ENCODE assay signal across 14 cellular contexts in the genomic region with DNA sequence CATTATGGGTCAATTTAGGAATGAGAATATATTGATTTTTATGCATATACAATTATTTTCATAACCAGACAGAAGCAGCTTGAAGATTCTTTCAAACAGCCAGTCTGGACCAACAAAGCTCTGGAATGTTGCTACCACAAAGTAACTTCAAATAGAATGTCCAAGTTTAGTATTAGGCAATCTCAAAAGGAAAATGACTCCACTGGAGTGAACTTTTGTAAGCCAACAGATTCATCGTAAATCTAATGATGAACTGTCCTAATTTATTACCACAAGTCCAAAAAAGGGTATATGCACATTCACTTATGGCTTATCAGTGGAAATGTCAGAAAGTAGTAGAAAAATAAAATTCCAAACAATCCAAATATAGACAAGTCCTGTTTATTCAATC. TPM values are rescaled to one million over a fixed set of nuclear protein-coding genes. Genes with fewer than 3 reads are reported as not detected.
A peak's percentile ranks its signal among the peaks of the same experiment; 100 is the strongest.
DNase-seq lines count a peak whose midpoint lies in the region; ATAC-seq, FAIRE-seq and TF ChIP-seq lines count a peak whose summit lies in the region.
"Had no signal": no experiment of that assay in that cellular context is flagged by ENCODE, and none has a peak within 500 bp of the region (broad histone marks: within the 10 kb centered on the region; RNA-seq: fewer than 3 reads in every experiment).

No MANE protein-coding gene starts in this region.

- H4K20me1 ChIP-seq in astrocyte (ENCODE audit: insufficient read depth, low read length) = no peaks in the 10 kb centered on the region

- intact Hi-C loops in activated CD8-positive, alpha-beta T cell treated with anti-CD3 and anti-CD28 coated beads for 36 hours (cut with micrococcal nuclease) = loop anchor here (2.0 kb wide), 1 partner anchor 267 kb away; no protein-coding TSS in a partner anchor

- H3K4me1 Mint-ChIP-seq in astrocyte (ENCODE audit: low read depth, unreplicated experiment) = peaks cover 21% of the 10 kb centered on the region
- peaks cover 45% of the 10 kb centered on the region for H3K4me1 Mint-ChIP-seq in activated CD8-positive, alpha-beta T cell treated with anti-CD3 and anti-CD28 coated beads for 36 hours (ENCODE audit: low read depth)

- ATAC-seq in activated CD8-positive, alpha-beta T cell treated with anti-CD3 and anti-CD28 coated beads for 36 hours = no peak

- H3K36me3 Mint-ChIP-seq in astrocyte (ENCODE audit: low read depth, unreplicated experiment) = peaks cover 4% of the 10 kb centered on the region
- peaks cover 15% of the 10 kb centered on the region for H3K36me3 Mint-ChIP-seq in activated CD8-positive, alpha-beta T cell treated with anti-CD3 and anti-CD28 coated beads for 36 hours (ENCODE audit: low read depth)

- no peaks in the 10 kb centered on the region for H3K9me3 Mint-ChIP-seq in astrocyte (ENCODE audit: unreplicated experiment)
- no peaks in the 10 kb centered on the region for H3K9me3 Mint-ChIP-seq in activated CD8-positive, alpha-beta T cell treated with anti-CD3 and anti-CD28 coated beads for 36 hours
- H3K9me3 Mint-ChIP-seq: activated CD4-positive, alpha-beta memory T cell treated with anti-CD3 and anti-CD28 coated beads for 36 hours; activated T-helper 2 cell treated with anti-CD3 and anti-CD28 coated beads, Interferon-gamma antibody, Interleukin-2, Interleukin-4, amounts not matched to agents 10 μg/mL and 5 μg/mL and 100 μg/mL, durations not matched to agents 14 hours and 24 hours and 36 hours; CD4-positive, alpha-beta T cell had no signal

- H3K4me1 ChIP-seq in astrocyte (ENCODE audit: insufficient read depth, low read length) (no peaks in the 10 kb centered on the region), stomach smooth muscle (ENCODE audit: control insufficient read depth, insufficient read depth, low read length) (no peaks in the 10 kb centered on the region), suprapubic skin (peaks cover 12% of the 10 kb centered on the region)

- WGBS in suprapubic skin = 37% methylated on average over 1 of the region's 1 CpG

- TF ChIP-seq POLR2A in suprapubic skin (IDR thresholded peaks at IDR 0.05) = no peak

- no peaks in the 10 kb centered on the region for H3K9me3 ChIP-seq in astrocyte (ENCODE audit: insufficient read depth, low read depth, low read length)
- H3K9me3 ChIP-seq in stomach smooth muscle (ENCODE audit: control insufficient read depth in 2 of 2, low read length in 2 of 2) = no peaks in the 10 kb centered on the region
- H3K9me3 ChIP-seq in suprapubic skin = no peaks in the 10 kb centered on the region
- H3K9me3 ChIP-seq: lower lobe of right lung, SJSA1 had no signal

- no peak for TF ChIP-seq CTCF in astrocyte (IDR thresholded peaks at IDR 0.05; ENCODE audit: insufficient read depth, low read depth, low read length)
- TF ChIP-seq CTCF in suprapubic skin (IDR thresholded peaks at IDR 0.05) = no peak
- TF ChIP-seq CTCF in activated CD8-positive, alpha-beta T cell treated with anti-CD3 and anti-CD28 coated beads for 36 hours (IDR thresholded peaks at IDR 0.05) = no peak
- TF ChIP-seq CTCF in RWPE1 (conservative IDR thresholded peaks at IDR 0.05; ENCODE audit: low read depth) = no peak

- TF ChIP-seq EP300 in suprapubic skin (IDR thresholded peaks at IDR 0.05) = no peak

- CTCF ChIA-PET in activated CD8-positive, alpha-beta T cell treated with anti-CD3 and anti-CD28 coated beads for 36 hours (lab: Charles Lee) = interaction anchor here (0.6 to 1.2 kb wide), 8 partner anchors 16 to 752 kb away, joined by 3 to 9 read pairs (median 4); no protein-coding TSS in a partner anchor
- CTCF ChIA-PET in RWPE1 (lab: Yijun Ruan, JAX) = interaction anchor here (0.6 to 0.7 kb wide), 2 partner anchors 278 to 1119 kb away, joined by 3 to 7 read pairs; no protein-coding TSS in a partner anchor

- peaks cover 20% of the 10 kb centered on the region for H3K79me2 ChIP-seq in astrocyte (ENCODE audit: insufficient read depth, low read length)

- H3K36me3 ChIP-seq in astrocyte (ENCODE audit: insufficient read depth, low read length) (no peaks in the 10 kb centered on the region), stomach smooth muscle (ENCODE audit: control insufficient read depth in 2 of 2, insufficient read depth in 2 of 2, low read length in 2 of 2) (peaks cover 0 to 3% of the 10 kb centered on the region in 2 donors), suprapubic skin (no peaks in the 10 kb centered on the region)
- H3K36me3 ChIP-seq: lower lobe of right lung, SJSA1 had no signal

- H3K4me3 ChIP-seq in astrocyte (ENCODE audit: insufficient read depth, low read depth, low read length) (no peak overlapping the region), stomach smooth muscle (ENCODE audit: low read length in 2 of 2) (peak overlapping the region; percentile 69 to 71), suprapubic skin (no peak overlapping the region)
- H3K4me3 ChIP-seq: lower lobe of right lung, SJSA1 had no signal

- POLR2A ChIA-PET in activated CD8-positive, alpha-beta T cell treated with anti-CD3 and anti-CD28 coated beads for 36 hours (lab: Charles Lee) = no interaction called here
- POLR2A ChIA-PET in RWPE1 (lab: Yijun Ruan, JAX; ENCODE audit: low non-redundant PET) = no interaction called here

- DNase-seq in GM03348 (ENCODE audit: low spot score) = peak; percentile 60
- peak; percentile 72 for DNase-seq in astrocyte (ENCODE audit: low read depth)
- DNase-seq in iris pigment epithelial cell (ENCODE audit: low read depth) = peak; percentile 85
- no peak for DNase-seq in suprapubic skin (ENCODE audit: low spot score in 2 of 2)
- DNase-seq in activated CD8-positive, alpha-beta T cell treated with anti-CD3 and anti-CD28 coated beads for 36 hours = no peak
- DNase-seq in RWPE1 (ENCODE audit: low spot score) = no peak
- DNase-seq: activated CD4-positive, alpha-beta memory T cell treated with anti-CD3 and anti-CD28 coated beads for 36 hours; CD4-positive, alpha-beta T cell; lower lobe of right lung had no signal

- H3K27me3 ChIP-seq in astrocyte (ENCODE audit: insufficient read depth, low read length) (no peaks in the 10 kb centered on the region), stomach smooth muscle (ENCODE audit: control insufficient read depth in 1 of 2, insufficient read depth in 2 of 2, low read length in 2 of 2) (no peaks in the 10 kb centered on the region), suprapubic skin (no peaks in the 10 kb centered on the region)
- H3K27me3 ChIP-seq: SJSA1 had no signal

- H3K27ac ChIP-seq in astrocyte (ENCODE audit: low read depth, low read length) = no peak overlapping the region
- H3K27ac ChIP-seq in stomach smooth muscle (ENCODE audit: low read length) = no peak overlapping the region
- H3K27ac ChIP-seq in suprapubic skin = no peak overlapping the region
- no peak overlapping the region for H3K27ac ChIP-seq in RWPE1
- H3K27ac ChIP-seq: lower lobe of right lung, SJSA1 had no signal

- peak overlapping the region; percentile 27 for H3K4me2 ChIP-seq in astrocyte (ENCODE audit: low read length)

- peak overlapping the region; percentile 37 for H3K27ac Mint-ChIP-seq in astrocyte (ENCODE audit: unreplicated experiment)
- H3K27ac Mint-ChIP-seq in activated CD8-positive, alpha-beta T cell treated with anti-CD3 and anti-CD28 coated beads for 36 hours = no peak overlapping the region
- H3K27ac Mint-ChIP-seq: activated CD4-positive, alpha-beta memory T cell treated with anti-CD3 and anti-CD28 coated beads for 36 hours; activated T-helper 2 cell treated with anti-CD3 and anti-CD28 coated beads, Interferon-gamma antibody, Interleukin-2, Interleukin-4, amounts not matched to agents 10 μg/mL and 5 μg/mL and 100 μg/mL, durations not matched to agents 14 hours and 24 hours and 36 hours; type B pancreatic cell had no signal

- FAIRE-seq in astrocyte (lab: Jason Lieb, UNC) = peak; percentile 78
- FAIRE-seq: bronchial epithelial cell had no signal

- H2AFZ ChIP-seq in astrocyte (ENCODE audit: low read depth, low read length) = no peak overlapping the region

- H3K27me3 Mint-ChIP-seq in astrocyte (ENCODE audit: low read depth, unreplicated experiment) = no peaks in the 10 kb centered on the region
- H3K27me3 Mint-ChIP-seq in activated CD8-positive, alpha-beta T cell treated with anti-CD3 and anti-CD28 coated beads for 36 hours = no peaks in the 10 kb centered on the region
- H3K27me3 Mint-ChIP-seq: activated CD4-positive, alpha-beta memory T cell treated with anti-CD3 and anti-CD28 coated beads for 36 hours; CD4-positive, alpha-beta T cell; type B pancreatic cell had no signal

- H3K4me3 Mint-ChIP-seq in astrocyte (ENCODE audit: unreplicated experiment) = no peak overlapping the region
- H3K4me3 Mint-ChIP-seq in activated CD8-positive, alpha-beta T cell treated with anti-CD3 and anti-CD28 coated beads for 36 hours = no peak overlapping the region
- H3K4me3 Mint-ChIP-seq: activated CD4-positive, alpha-beta memory T cell treated with anti-CD3 and anti-CD28 coated beads for 36 hours; CD4-positive, alpha-beta T cell; type B pancreatic cell had no signal

- no peak overlapping the region for H3K9ac ChIP-seq in astrocyte (ENCODE audit: low read length)
- H3K9ac ChIP-seq in stomach smooth muscle (ENCODE audit: low read length in 2 of 2) = peak overlapping the region in 1 of 2 donors; percentile 39

RNA-seq across cellular contexts. Expression of a gene that starts 3.6 kb away (rescaled TPM):
- total RNA-seq in astrocyte (0.43 TPM in 1 of 2 replicates, not detected in the other), suprapubic skin (10 to 100 TPM in 1 of 4 donors, 1 to 10 TPM in 3; 1.5 to 11.2 (median 5.3) TPM)
- not detected for total RNA-seq in activated CD8-positive, alpha-beta T cell treated with anti-CD3 and anti-CD28 coated beads for 36 hours
- total RNA-seq: activated CD4-positive, alpha-beta memory T cell treated with anti-CD3 and anti-CD28 coated beads for 36 hours; activated T-helper 2 cell treated with anti-CD3 and anti-CD28 coated beads, Interferon-gamma antibody, Interleukin-2, Interleukin-4, amounts not matched to agents 10 μg/mL and 5 μg/mL and 100 μg/mL, durations not matched to agents 14 hours and 24 hours and 36 hours; bronchial epithelial cell; CD4-positive, alpha-beta T cell; SJSA1 had no signal

Comparison
In these comparisons a context has a peak if more than half of its experiments do, and no peak if none do; other contexts are left out.
1. DNase-seq: peak in GM03348 (single experiment), astrocyte (single experiment) and iris pigment epithelial cell (single experiment); none in suprapubic skin (0 of 2), activated CD8-positive, alpha-beta T cell treated with anti-CD3 and anti-CD28 coated beads for 36 hours (single experiment) and RWPE1 (single experiment).
2. H3K4me3 ChIP-seq: peak in stomach smooth muscle (2 of 2); none in astrocyte (single experiment) and suprapubic skin (single experiment).